Comparison of ENCODE assay signal across 1 cellular context in the genomic region with DNA sequence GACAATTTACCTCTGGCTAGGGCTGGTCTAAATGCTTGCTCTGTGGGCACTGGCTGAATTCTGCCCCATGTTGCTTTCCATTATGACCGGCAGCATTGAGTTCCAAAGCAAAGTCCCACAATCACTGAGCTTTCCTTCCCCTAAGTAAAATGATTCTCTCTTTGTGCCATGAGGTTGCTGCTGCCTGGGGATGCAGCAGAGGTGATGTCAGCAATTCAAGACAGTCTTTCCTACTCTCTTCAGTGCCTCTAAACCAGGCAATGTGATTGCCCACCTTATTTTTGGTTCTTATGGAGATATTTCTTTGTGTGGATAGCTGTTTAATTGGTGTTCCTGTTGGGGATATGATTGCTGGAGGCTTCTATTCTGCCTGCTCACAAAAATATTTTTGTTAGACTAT.
TF ChIP-seq lines count a peak whose summit lies in the region.

No MANE protein-coding gene starts in this region.

TF ChIP-seq in GM23338, 12 proteins besides CTCF, POLR2A, EP300 and RAD21:
- TF ChIP-seq, protein P1, sequence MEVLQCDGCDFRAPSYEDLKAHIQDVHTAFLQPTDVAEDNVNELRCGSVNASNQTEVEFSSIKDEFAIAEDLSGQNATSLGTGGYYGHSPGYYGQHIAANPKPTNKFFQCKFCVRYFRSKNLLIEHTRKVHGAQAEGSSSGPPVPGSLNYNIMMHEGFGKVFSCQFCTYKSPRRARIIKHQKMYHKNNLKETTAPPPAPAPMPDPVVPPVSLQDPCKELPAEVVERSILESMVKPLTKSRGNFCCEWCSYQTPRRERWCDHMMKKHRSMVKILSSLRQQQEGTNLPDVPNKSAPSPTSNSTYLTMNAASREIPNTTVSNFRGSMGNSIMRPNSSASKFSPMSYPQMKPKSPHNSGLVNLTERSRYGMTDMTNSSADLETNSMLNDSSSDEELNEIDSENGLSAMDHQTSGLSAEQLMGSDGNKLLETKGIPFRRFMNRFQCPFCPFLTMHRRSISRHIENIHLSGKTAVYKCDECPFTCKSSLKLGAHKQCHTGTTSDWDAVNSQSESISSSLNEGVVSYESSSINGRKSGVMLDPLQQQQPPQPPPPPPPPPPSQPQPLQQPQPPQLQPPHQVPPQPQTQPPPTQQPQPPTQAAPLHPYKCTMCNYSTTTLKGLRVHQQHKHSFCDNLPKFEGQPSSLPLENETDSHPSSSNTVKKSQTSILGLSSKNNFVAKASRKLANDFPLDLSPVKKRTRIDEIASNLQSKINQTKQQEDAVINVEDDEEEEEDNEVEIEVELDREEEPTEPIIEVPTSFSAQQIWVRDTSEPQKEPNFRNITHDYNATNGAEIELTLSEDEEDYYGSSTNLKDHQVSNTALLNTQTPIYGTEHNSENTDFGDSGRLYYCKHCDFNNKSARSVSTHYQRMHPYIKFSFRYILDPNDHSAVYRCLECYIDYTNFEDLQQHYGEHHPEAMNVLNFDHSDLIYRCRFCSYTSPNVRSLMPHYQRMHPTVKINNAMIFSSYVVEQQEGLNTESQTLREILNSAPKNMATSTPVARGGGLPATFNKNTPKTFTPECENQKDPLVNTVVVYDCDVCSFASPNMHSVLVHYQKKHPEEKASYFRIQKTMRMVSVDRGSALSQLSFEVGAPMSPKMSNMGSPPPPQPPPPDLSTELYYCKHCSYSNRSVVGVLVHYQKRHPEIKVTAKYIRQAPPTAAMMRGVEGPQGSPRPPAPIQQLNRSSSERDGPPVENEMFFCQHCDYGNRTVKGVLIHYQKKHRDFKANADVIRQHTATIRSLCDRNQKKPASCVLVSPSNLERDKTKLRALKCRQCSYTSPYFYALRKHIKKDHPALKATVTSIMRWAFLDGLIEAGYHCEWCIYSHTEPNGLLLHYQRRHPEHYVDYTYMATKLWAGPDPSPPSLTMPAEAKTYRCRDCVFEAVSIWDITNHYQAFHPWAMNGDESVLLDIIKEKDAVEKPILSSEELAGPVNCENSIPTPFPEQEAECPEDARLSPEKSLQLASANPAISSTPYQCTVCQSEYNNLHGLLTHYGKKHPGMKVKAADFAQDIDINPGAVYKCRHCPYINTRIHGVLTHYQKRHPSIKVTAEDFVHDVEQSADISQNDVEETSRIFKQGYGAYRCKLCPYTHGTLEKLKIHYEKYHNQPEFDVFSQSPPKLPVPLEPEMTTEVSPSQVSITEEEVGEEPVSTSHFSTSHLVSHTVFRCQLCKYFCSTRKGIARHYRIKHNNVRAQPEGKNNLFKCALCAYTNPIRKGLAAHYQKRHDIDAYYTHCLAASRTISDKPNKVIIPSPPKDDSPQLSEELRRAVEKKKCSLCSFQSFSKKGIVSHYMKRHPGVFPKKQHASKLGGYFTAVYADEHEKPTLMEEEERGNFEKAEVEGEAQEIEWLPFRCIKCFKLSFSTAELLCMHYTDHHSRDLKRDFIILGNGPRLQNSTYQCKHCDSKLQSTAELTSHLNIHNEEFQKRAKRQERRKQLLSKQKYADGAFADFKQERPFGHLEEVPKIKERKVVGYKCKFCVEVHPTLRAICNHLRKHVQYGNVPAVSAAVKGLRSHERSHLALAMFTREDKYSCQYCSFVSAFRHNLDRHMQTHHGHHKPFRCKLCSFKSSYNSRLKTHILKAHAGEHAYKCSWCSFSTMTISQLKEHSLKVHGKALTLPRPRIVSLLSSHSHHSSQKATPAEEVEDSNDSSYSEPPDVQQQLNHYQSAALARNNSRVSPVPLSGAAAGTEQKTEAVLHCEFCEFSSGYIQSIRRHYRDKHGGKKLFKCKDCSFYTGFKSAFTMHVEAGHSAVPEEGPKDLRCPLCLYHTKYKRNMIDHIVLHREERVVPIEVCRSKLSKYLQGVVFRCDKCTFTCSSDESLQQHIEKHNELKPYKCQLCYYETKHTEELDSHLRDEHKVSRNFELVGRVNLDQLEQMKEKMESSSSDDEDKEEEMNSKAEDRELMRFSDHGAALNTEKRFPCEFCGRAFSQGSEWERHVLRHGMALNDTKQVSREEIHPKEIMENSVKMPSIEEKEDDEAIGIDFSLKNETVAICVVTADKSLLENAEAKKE (CRISPR knock-in tag; IDR thresholded peaks at IDR 0.05), result no peak
- TF ChIP-seq ZNF114 (CRISPR knock-in tag; IDR thresholded peaks at IDR 0.05) (no peak), EZH2phosphoT487 (IDR thresholded peaks at IDR 0.05; ENCODE audit: unreplicated experiment) (no peak), ZNF331 (CRISPR knock-in tag; IDR thresholded peaks at IDR 0.05; ENCODE audit: low read depth) (no peak), POLR2AphosphoS5 (IDR thresholded peaks at IDR 0.05; ENCODE audit: low read depth) (no peak), CREB1 (CRISPR knock-in tag; IDR thresholded peaks at IDR 0.05; ENCODE audit: low read depth) (no peak), JUNB (IDR thresholded peaks at IDR 0.05; ENCODE audit: unreplicated experiment) (no peak), NANOG (IDR thresholded peaks at IDR 0.05; ENCODE audit: borderline replicate concordance) (no peak)
- TF ChIP-seq, protein P2, sequence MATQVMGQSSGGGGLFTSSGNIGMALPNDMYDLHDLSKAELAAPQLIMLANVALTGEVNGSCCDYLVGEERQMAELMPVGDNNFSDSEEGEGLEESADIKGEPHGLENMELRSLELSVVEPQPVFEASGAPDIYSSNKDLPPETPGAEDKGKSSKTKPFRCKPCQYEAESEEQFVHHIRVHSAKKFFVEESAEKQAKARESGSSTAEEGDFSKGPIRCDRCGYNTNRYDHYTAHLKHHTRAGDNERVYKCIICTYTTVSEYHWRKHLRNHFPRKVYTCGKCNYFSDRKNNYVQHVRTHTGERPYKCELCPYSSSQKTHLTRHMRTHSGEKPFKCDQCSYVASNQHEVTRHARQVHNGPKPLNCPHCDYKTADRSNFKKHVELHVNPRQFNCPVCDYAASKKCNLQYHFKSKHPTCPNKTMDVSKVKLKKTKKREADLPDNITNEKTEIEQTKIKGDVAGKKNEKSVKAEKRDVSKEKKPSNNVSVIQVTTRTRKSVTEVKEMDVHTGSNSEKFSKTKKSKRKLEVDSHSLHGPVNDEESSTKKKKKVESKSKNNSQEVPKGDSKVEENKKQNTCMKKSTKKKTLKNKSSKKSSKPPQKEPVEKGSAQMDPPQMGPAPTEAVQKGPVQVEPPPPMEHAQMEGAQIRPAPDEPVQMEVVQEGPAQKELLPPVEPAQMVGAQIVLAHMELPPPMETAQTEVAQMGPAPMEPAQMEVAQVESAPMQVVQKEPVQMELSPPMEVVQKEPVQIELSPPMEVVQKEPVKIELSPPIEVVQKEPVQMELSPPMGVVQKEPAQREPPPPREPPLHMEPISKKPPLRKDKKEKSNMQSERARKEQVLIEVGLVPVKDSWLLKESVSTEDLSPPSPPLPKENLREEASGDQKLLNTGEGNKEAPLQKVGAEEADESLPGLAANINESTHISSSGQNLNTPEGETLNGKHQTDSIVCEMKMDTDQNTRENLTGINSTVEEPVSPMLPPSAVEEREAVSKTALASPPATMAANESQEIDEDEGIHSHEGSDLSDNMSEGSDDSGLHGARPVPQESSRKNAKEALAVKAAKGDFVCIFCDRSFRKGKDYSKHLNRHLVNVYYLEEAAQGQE (IDR thresholded peaks at IDR 0.05; ENCODE audit: unreplicated experiment), result no peak
- TF ChIP-seq, protein P3, sequence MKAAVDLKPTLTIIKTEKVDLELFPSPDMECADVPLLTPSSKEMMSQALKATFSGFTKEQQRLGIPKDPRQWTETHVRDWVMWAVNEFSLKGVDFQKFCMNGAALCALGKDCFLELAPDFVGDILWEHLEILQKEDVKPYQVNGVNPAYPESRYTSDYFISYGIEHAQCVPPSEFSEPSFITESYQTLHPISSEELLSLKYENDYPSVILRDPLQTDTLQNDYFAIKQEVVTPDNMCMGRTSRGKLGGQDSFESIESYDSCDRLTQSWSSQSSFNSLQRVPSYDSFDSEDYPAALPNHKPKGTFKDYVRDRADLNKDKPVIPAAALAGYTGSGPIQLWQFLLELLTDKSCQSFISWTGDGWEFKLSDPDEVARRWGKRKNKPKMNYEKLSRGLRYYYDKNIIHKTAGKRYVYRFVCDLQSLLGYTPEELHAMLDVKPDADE (IDR thresholded peaks at IDR 0.05), result no peak
